Comparison of ENCODE assay signal across 11 cellular contexts in genomic region chr7:151271699-151272355, GRCh38. TPM values are rescaled to one million over a fixed set of nuclear protein-coding genes. Genes with fewer than 3 reads are reported as not detected.
DNase-seq lines count a peak whose midpoint lies in the region; ATAC-seq, FAIRE-seq and TF ChIP-seq lines count a peak whose summit lies in the region.
"Had no signal": no experiment of that assay in that cellular context is flagged by ENCODE, and none has a peak within 500 bp of the region (broad histone marks: within the 10 kb centered on the region; RNA-seq: fewer than 3 reads in every experiment).

No MANE protein-coding gene starts in this region.

- TF ChIP-seq CTCF in A549 (IDR thresholded peaks at IDR 0.05) = no peak

- H3K36me3 ChIP-seq in muscle layer of duodenum (ENCODE audit: control insufficient read depth in 1 of 2, insufficient read depth in 2 of 2, low read length in 2 of 2) = no peaks in the 10 kb centered on the region

- CTCF ChIA-PET in A549 (lab: Yijun Ruan, JAX) = interaction anchor here (0.7 kb wide), 1 partner anchor 20 kb away, joined by 3 read pairs; no protein-coding TSS in a partner anchor

- DNase-seq in A549 (ENCODE audit: low read depth in 1 of 2, low spot score in 1 of 2) = peak in 1 of 2 experiments; percentile 33
- DNase-seq in KG1 (lab: John Stamatoyannopoulos, UW) = peak; percentile 84
- DNase-seq in cerebellar cortex (ENCODE audit: low spot score) = peak; percentile 21
- DNase-seq in NCI-H526 (lab: John Stamatoyannopoulos, UW) = no peak
- DNase-seq in activated CD4-positive, CD25-positive, alpha-beta regulatory T cell treated with anti-CD3 and anti-CD28 coated beads, Interleukin-2, amount 50 U/mL, for 72 hours = no peak
- no peak for DNase-seq in activated CD8-positive, alpha-beta memory T cell treated with anti-CD3 and anti-CD28 coated beads, Interleukin-2, amount 50 U/mL, for 4 hours
- DNase-seq: NCI-H524; stimulated activated naive B cell treated with anti-CD40 and anti-IgM and Interleukin-4, amounts not matched to agents 10 μg/mL and 1 μg/mL and 100 μg/mL, for 72 hours had no signal

- TF ChIP-seq RAD21 in A549 (conservative IDR thresholded peaks at IDR 0.05 in 1 of 2, IDR thresholded peaks at IDR 0.05 in 1 of 2) = no peak

- TF ChIP-seq POLR2A in A549 (IDR thresholded peaks at IDR 0.05; ENCODE audit: low read length) = no peak

- 68% methylated on average over 7 of the region's 7 CpGs for WGBS in A549 (ENCODE audit: missing lambda C conversion rate)

- POLR2A ChIA-PET in A549 (lab: Yijun Ruan, JAX) = no interaction called here

- no peaks in the 10 kb centered on the region for H3K27me3 ChIP-seq in muscle layer of duodenum (ENCODE audit: low read depth, low read length)

- TF ChIP-seq EP300 in A549 (IDR thresholded peaks at IDR 0.05) = no peak

- no peak for FAIRE-seq in A549 (lab: Jason Lieb, UNC)

- H3K4me1 ChIP-seq in A549 (peaks cover 16% of the 10 kb centered on the region; the same call in 2 of the 3 replicates), muscle layer of duodenum (ENCODE audit: control insufficient read depth in 1 of 2, insufficient read depth in 2 of 2, low read length in 2 of 2) (peaks cover 0 to 13% of the 10 kb centered on the region in 2 donors)

- no peak overlapping the region for H3K4me3 ChIP-seq in A549
- no peak overlapping the region for H3K4me3 ChIP-seq in muscle layer of duodenum (ENCODE audit: low read depth in 1 of 2, low read length in 2 of 2)

- no peak overlapping the region for H3K4me2 ChIP-seq in A549

- H3K9me3 ChIP-seq in A549 = no peaks in the 10 kb centered on the region
- H3K9me3 ChIP-seq in muscle layer of duodenum (ENCODE audit: control insufficient read depth in 1 of 2, low read length in 2 of 2) = no peaks in the 10 kb centered on the region

- ATAC-seq in A549 (no peak), HG03159 (IDR thresholded peaks at IDR 0.05; ENCODE audit: unreplicated experiment) (no peak)
- ATAC-seq: stimulated activated naive B cell treated with anti-CD40 and anti-IgM and Interleukin-4, amounts not matched to agents 10 μg/mL and 1 μg/mL and 100 μg/mL, for 72 hours had no signal

- H3K27ac ChIP-seq in A549 (no peak overlapping the region), muscle layer of duodenum (ENCODE audit: low read length) (peak overlapping the region; percentile 23)
- H3K27ac ChIP-seq: C4-2B had no signal

TF ChIP-seq in A549, 52 proteins besides CTCF, POLR2A, EP300 and RAD21:
- TF ChIP-seq ELK1 (IDR thresholded peaks at IDR 0.05; ENCODE audit: low read depth, low read length) (no peak), FOXS1 (CRISPR knock-in tag; IDR thresholded peaks at IDR 0.05) (no peak), HOXB5 (CRISPR knock-in tag; IDR thresholded peaks at IDR 0.05) (no peak), USF2 (IDR thresholded peaks at IDR 0.05) (peak; percentile 81), CEBPB (IDR thresholded peaks at IDR 0.05) (peak; percentile 46 to 57; a peak in 2 of 4 replicates), SMC3 (IDR thresholded peaks at IDR 0.05) (no peak), GATA3 (IDR thresholded peaks at IDR 0.05; ENCODE audit: borderline replicate concordance) (0 out of 2 replicates have a peak, but pooled peaks have one; percentile 14), RARB (CRISPR knock-in tag; IDR thresholded peaks at IDR 0.05) (no peak), REST (IDR thresholded peaks at IDR 0.05) (no peak)

RNA-seq across cellular contexts. Expression of gene SMARCD3, which starts 23.3 kb away (rescaled TPM):
- polyA plus RNA-seq in A549 (2011; rRNA removed) (12.5 and 14.5 TPM in 2 replicates), A549 (2017; fragmentation: RNase III; extraction: RNeasy Plus Mini Kit Qiagen cat#74134 plus additional on column Dnase treatment) (10.6 to 11.9 TPM (median 11.6 TPM) in 3 replicates)
- polyA plus RNA-seq in A549 (2012; cell fraction: cytosol; rRNA removed) = 10.9 and 14.3 TPM in 2 replicates
- polyA plus RNA-seq in A549 (2012; cell fraction: nucleus; rRNA removed) = 48.7 and 61.4 TPM in 2 replicates
- polyA minus RNA-seq in A549 (2011; rRNA and poly(A)+ RNA removed) = 13.0 and 15.2 TPM in 2 replicates

RNA-seq across cellular contexts. Expression of gene CHPF2, which starts 39.5 kb away (rescaled TPM):
- polyA plus RNA-seq in A549 (2011; rRNA removed) (14.9 and 17.2 TPM in 2 replicates), A549 (2017; fragmentation: RNase III; extraction: RNeasy Plus Mini Kit Qiagen cat#74134 plus additional on column Dnase treatment) (24.7 to 29.6 TPM (median 28.0 TPM) in 3 replicates)
- 22.6 and 34.6 TPM in 2 replicates for polyA plus RNA-seq in A549 (2012; cell fraction: cytosol; rRNA removed)
- polyA plus RNA-seq in A549 (2012; cell fraction: nucleus; rRNA removed) = 62.9 and 75.7 TPM in 2 replicates
- 16.7 and 27.0 TPM in 2 replicates for polyA minus RNA-seq in A549 (2011; rRNA and poly(A)+ RNA removed)

RNA-seq across cellular contexts. Expression of gene ABCF2, which starts 44.8 kb away (rescaled TPM):
- polyA plus RNA-seq in A549 (2011; rRNA removed) (47.8 and 53.8 TPM in 2 replicates), A549 (2017; fragmentation: RNase III; extraction: RNeasy Plus Mini Kit Qiagen cat#74134 plus additional on column Dnase treatment) (69.1 to 76.3 TPM (median 70.9 TPM) in 3 replicates)
- polyA plus RNA-seq in A549 (2012; cell fraction: cytosol; rRNA removed) = 59.3 and 63.3 TPM in 2 replicates
- 70.5 and 71.8 TPM in 2 replicates for polyA plus RNA-seq in A549 (2012; cell fraction: nucleus; rRNA removed)
- polyA minus RNA-seq in A549 (2011; rRNA and poly(A)+ RNA removed) = 61.8 and 67.2 TPM in 2 replicates

Comparison
In these comparisons a context has a peak if more than half of its experiments do, and no peak if none do; other contexts are left out.
1. DNase-seq: peak in KG1 (single experiment) and cerebellar cortex (single experiment); none in NCI-H526 (0 of 2), activated CD4-positive, CD25-positive, alpha-beta regulatory T cell treated with anti-CD3 and anti-CD28 coated beads, Interleukin-2, amount 50 U/mL, for 72 hours (single experiment) and activated CD8-positive, alpha-beta memory T cell treated with anti-CD3 and anti-CD28 coated beads, Interleukin-2, amount 50 U/mL, for 4 hours (single experiment).